ENCODE assay signal across 1 cellular context in the genomic region with DNA sequence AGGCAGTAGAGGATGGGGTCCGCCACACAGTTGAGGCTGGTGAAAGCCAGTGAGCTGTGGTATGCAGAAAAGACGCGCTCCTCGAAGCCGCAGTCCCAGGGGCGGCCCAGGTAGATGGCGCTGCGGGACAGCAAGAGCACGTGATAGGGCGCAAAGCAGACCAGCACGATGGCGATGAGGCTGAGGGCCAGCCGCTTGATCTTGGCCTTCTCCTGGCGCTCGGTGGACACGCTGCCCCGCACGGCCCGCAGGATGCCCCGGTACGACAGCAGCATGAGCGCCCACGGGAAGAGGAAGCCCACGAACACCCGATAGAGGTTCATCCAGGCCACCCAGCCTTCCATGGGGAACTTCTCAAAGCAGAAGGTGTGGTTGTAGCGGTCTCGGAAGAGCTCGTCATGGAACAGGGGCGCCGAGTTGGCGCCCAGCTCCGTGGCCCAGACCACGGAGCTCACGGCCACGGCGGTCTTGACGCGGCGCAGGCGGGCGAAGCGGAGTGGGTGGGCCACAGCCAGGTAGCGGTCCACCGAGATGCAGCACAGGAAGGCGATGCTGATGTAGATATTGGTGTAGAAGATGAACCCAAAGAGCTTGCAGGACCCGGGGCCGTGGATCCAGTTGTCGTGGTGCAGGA.
TF ChIP-seq lines count a peak whose summit lies in the region.

No MANE protein-coding gene starts in this region.

TF ChIP-seq in K562, 482 proteins besides CTCF, POLR2A, EP300 and RAD21 (continued from another document and continues in another):
- TF ChIP-seq, protein P1, sequence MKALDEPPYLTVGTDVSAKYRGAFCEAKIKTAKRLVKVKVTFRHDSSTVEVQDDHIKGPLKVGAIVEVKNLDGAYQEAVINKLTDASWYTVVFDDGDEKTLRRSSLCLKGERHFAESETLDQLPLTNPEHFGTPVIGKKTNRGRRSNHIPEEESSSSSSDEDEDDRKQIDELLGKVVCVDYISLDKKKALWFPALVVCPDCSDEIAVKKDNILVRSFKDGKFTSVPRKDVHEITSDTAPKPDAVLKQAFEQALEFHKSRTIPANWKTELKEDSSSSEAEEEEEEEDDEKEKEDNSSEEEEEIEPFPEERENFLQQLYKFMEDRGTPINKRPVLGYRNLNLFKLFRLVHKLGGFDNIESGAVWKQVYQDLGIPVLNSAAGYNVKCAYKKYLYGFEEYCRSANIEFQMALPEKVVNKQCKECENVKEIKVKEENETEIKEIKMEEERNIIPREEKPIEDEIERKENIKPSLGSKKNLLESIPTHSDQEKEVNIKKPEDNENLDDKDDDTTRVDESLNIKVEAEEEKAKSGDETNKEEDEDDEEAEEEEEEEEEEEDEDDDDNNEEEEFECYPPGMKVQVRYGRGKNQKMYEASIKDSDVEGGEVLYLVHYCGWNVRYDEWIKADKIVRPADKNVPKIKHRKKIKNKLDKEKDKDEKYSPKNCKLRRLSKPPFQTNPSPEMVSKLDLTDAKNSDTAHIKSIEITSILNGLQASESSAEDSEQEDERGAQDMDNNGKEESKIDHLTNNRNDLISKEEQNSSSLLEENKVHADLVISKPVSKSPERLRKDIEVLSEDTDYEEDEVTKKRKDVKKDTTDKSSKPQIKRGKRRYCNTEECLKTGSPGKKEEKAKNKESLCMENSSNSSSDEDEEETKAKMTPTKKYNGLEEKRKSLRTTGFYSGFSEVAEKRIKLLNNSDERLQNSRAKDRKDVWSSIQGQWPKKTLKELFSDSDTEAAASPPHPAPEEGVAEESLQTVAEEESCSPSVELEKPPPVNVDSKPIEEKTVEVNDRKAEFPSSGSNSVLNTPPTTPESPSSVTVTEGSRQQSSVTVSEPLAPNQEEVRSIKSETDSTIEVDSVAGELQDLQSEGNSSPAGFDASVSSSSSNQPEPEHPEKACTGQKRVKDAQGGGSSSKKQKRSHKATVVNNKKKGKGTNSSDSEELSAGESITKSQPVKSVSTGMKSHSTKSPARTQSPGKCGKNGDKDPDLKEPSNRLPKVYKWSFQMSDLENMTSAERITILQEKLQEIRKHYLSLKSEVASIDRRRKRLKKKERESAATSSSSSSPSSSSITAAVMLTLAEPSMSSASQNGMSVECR (CRISPR knock-in tag; IDR thresholded peaks at IDR 0.05), result 0 out of 2 replicates have a peak, but pooled peaks have one; percentile 21
- no peak for TF ChIP-seq ARHGAP35 (IDR thresholded peaks at IDR 0.05; ENCODE audit: partially characterized antibody)
- TF ChIP-seq JUND (IDR thresholded peaks at IDR 0.05; ENCODE audit: borderline replicate concordance, low read depth, low read length), result peak; percentile 37; the same call in 1 of the 2 replicates
- TF ChIP-seq JUND (tag; IDR thresholded peaks at IDR 0.05; ENCODE audit: borderline replicate concordance, low read depth, low read length), result peak; percentile 20; the same call in 1 of the 3 replicates
- TF ChIP-seq ZNF324 (CRISPR knock-in tag; IDR thresholded peaks at IDR 0.05), result no peak
- TF ChIP-seq ZNF274 (IDR thresholded peaks at IDR 0.05; ENCODE audit: borderline replicate concordance, low read depth, low read length), result no peak
- TF ChIP-seq, protein P2, sequence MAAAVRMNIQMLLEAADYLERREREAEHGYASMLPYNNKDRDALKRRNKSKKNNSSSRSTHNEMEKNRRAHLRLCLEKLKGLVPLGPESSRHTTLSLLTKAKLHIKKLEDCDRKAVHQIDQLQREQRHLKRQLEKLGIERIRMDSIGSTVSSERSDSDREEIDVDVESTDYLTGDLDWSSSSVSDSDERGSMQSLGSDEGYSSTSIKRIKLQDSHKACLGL (CRISPR knock-in tag; IDR thresholded peaks at IDR 0.05; ENCODE audit: borderline replicate concordance, poor library complexity, severe bottlenecking), result no peak
- TF ChIP-seq ETV5 (CRISPR knock-in tag; IDR thresholded peaks at IDR 0.05; ENCODE audit: low read depth), result 0 out of 2 replicates have a peak, but pooled peaks have one; percentile 28
- no peak for TF ChIP-seq SMAD2 (IDR thresholded peaks at IDR 0.05; ENCODE audit: low read depth, low read length)
- peak; percentile 48 for TF ChIP-seq NEUROD1 (IDR thresholded peaks at IDR 0.05; ENCODE audit: borderline replicate concordance, low read depth, low read length, partially characterized antibody)
- TF ChIP-seq L3MBTL2 (IDR thresholded peaks at IDR 0.05), result peak; percentile 99
- TF ChIP-seq HEY1 (CRISPR knock-in tag; IDR thresholded peaks at IDR 0.05; ENCODE audit: borderline replicate concordance), result no peak
- no peak for TF ChIP-seq FOXJ3 (CRISPR knock-in tag; IDR thresholded peaks at IDR 0.05)
- TF ChIP-seq PHB2 (IDR thresholded peaks at IDR 0.05; ENCODE audit: low read depth), result no peak
- no peak for TF ChIP-seq STAT5B (CRISPR knock-in tag; IDR thresholded peaks at IDR 0.05)
- TF ChIP-seq CCAR2 (IDR thresholded peaks at IDR 0.05; ENCODE audit: low read depth, low read length), result no peak
- peak in 1 of 2 experiments; percentile 73; a peak in 1 of 3 replicates for TF ChIP-seq CBX3 (IDR thresholded peaks at IDR 0.05; ENCODE audit: borderline replicate concordance in 1 of 2, low read length in 2 of 2)
- TF ChIP-seq, protein P3, sequence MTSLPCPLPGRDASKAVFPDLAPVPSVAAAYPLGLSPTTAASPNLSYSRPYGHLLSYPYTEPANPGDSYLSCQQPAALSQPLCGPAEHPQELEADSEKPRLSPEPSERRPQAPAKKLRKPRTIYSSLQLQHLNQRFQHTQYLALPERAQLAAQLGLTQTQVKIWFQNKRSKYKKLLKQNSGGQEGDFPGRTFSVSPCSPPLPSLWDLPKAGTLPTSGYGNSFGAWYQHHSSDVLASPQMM (CRISPR knock-in tag; IDR thresholded peaks at IDR 0.05), result no peak
- TF ChIP-seq, protein P4, sequence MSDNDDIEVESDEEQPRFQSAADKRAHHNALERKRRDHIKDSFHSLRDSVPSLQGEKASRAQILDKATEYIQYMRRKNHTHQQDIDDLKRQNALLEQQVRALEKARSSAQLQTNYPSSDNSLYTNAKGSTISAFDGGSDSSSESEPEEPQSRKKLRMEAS (CRISPR knock-in tag; IDR thresholded peaks at IDR 0.05), result peak; percentile 97
- no peak for TF ChIP-seq NCOA1 (IDR thresholded peaks at IDR 0.05; ENCODE audit: low read depth)
- TF ChIP-seq ETS1 (conservative IDR thresholded peaks at IDR 0.05; ENCODE audit: control insufficient read depth, low read depth, low read length), result no peak
- TF ChIP-seq RB1 (IDR thresholded peaks at IDR 0.05; ENCODE audit: low read depth), result peak; percentile 84; the same call in 1 of the 2 replicates
- TF ChIP-seq PURB (CRISPR knock-in tag; IDR thresholded peaks at IDR 0.05; ENCODE audit: low read depth), result no peak
- no peak for TF ChIP-seq ARNT (IDR thresholded peaks at IDR 0.05)
- TF ChIP-seq ZZZ3 (IDR thresholded peaks at IDR 0.05), result no peak
- no peak for TF ChIP-seq CEBPB (tag; IDR thresholded peaks at IDR 0.05)
- TF ChIP-seq ZNF408 (CRISPR knock-in tag; IDR thresholded peaks at IDR 0.05; ENCODE audit: low read depth), result no peak
- no peak for TF ChIP-seq MED1 (CRISPR knock-in tag; IDR thresholded peaks at IDR 0.05; ENCODE audit: borderline replicate concordance)
- no peak for TF ChIP-seq NELFE (IDR thresholded peaks at IDR 0.05; ENCODE audit: insufficient read depth, insufficient read length)
- TF ChIP-seq LCOR (CRISPR knock-in tag; IDR thresholded peaks at IDR 0.05), result peak; percentile 70; the same call in 1 of the 2 replicates
- TF ChIP-seq DNMT1 (IDR thresholded peaks at IDR 0.05), result no peak
- no peak for TF ChIP-seq OTX1 (CRISPR knock-in tag; IDR thresholded peaks at IDR 0.05)
- no peak for TF ChIP-seq EZH2 (IDR thresholded peaks at IDR 0.05; ENCODE audit: borderline replicate concordance, low read depth, low read length)
- TF ChIP-seq RBFOX2 (IDR thresholded peaks at IDR 0.05; ENCODE audit: low read depth, low read length), result peak; percentile 64
- no peak for TF ChIP-seq ZNF444 (CRISPR knock-in tag; IDR thresholded peaks at IDR 0.05)
- no peak for TF ChIP-seq MEIS2 (IDR thresholded peaks at IDR 0.05; ENCODE audit: partially characterized antibody)
- no peak for TF ChIP-seq FOXP4 (CRISPR knock-in tag; IDR thresholded peaks at IDR 0.05; ENCODE audit: borderline replicate concordance)
- no peak for TF ChIP-seq ZNF518B (CRISPR knock-in tag; IDR thresholded peaks at IDR 0.05)
- TF ChIP-seq EWSR1 (IDR thresholded peaks at IDR 0.05; ENCODE audit: borderline replicate concordance, low read depth, partially characterized antibody), result no peak
- TF ChIP-seq TCF7L2 (IDR thresholded peaks at IDR 0.05; ENCODE audit: low read depth, low read length), result no peak
- peak; percentile 81 for TF ChIP-seq STAG1 (CRISPR knock-in tag; IDR thresholded peaks at IDR 0.05; ENCODE audit: borderline replicate concordance)
- no peak for TF ChIP-seq ZNF316 (IDR thresholded peaks at IDR 0.05)
- TF ChIP-seq TOE1 (IDR thresholded peaks at IDR 0.05; ENCODE audit: borderline replicate concordance), result peak; percentile 91
- no peak for TF ChIP-seq TOE1 (CRISPR knock-in tag; IDR thresholded peaks at IDR 0.05; ENCODE audit: borderline replicate concordance, low read depth)
- TF ChIP-seq ID3 (CRISPR knock-in tag; IDR thresholded peaks at IDR 0.05), result no peak
- TF ChIP-seq ID3 (tag; IDR thresholded peaks at IDR 0.05), result peak; percentile 68
- peak; percentile 80 for TF ChIP-seq GABPB1 (CRISPR knock-in tag; IDR thresholded peaks at IDR 0.05)
- TF ChIP-seq, protein P5, sequence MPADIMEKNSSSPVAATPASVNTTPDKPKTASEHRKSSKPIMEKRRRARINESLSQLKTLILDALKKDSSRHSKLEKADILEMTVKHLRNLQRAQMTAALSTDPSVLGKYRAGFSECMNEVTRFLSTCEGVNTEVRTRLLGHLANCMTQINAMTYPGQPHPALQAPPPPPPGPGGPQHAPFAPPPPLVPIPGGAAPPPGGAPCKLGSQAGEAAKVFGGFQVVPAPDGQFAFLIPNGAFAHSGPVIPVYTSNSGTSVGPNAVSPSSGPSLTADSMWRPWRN (IDR thresholded peaks at IDR 0.05; ENCODE audit: low read depth), result no peak
- TF ChIP-seq ILK (tag; IDR thresholded peaks at IDR 0.05; ENCODE audit: borderline replicate concordance, low read depth), result no peak
- peak; percentile 94 for TF ChIP-seq SMARCA4 (IDR thresholded peaks at IDR 0.05)
- TF ChIP-seq ZFP30 (CRISPR knock-in tag; IDR thresholded peaks at IDR 0.05; ENCODE audit: borderline replicate concordance), result no peak
- TF ChIP-seq SIN3B (IDR thresholded peaks at IDR 0.05; ENCODE audit: low read depth), result no peak
- peak; percentile 87 for TF ChIP-seq TFE3 (CRISPR knock-in tag; IDR thresholded peaks at IDR 0.05)
- TF ChIP-seq MCM5 (IDR thresholded peaks at IDR 0.05; ENCODE audit: low read depth), result no peak
